Comparison of ENCODE assay signal across 13 cellular contexts in genomic region chr11:665707-666281, GRCh38. TPM values are rescaled to one million over a fixed set of nuclear protein-coding genes. Genes with fewer than 3 reads are reported as not detected.
DNase-seq lines count a peak whose midpoint lies in the region; ATAC-seq and TF ChIP-seq lines count a peak whose summit lies in the region.
"Had no signal": no experiment of that assay in that cellular context is flagged by ENCODE, and none has a peak within 500 bp of the region (broad histone marks: within the 10 kb centered on the region; RNA-seq: fewer than 3 reads in every experiment).

No MANE protein-coding gene starts in this region.

- no peak for TF ChIP-seq POLR2A in suprapubic skin (IDR thresholded peaks at IDR 0.05)

- WGBS in mesenchymal stem cell = 94% methylated on average over 11 of the region's 11 CpGs
- WGBS in suprapubic skin = 42% methylated on average over 11 of the region's 11 CpGs

- H2BK120ac ChIP-seq in mesenchymal stem cell (ENCODE audit: low read depth, low read length) = no peak overlapping the region

- H3K14ac ChIP-seq in mesenchymal stem cell (ENCODE audit: low read length in 2 of 2) = peak overlapping the region in 1 of 2 experiments; percentile 35

- no peak overlapping the region for H2AK5ac ChIP-seq in mesenchymal stem cell (ENCODE audit: low read length, severe bottlenecking)

- no peak overlapping the region for H2AFZ ChIP-seq in mesenchymal stem cell (ENCODE audit: low read depth, low read length)

- H3K36me3 ChIP-seq in mesenchymal stem cell (ENCODE audit: control insufficient read depth in 1 of 2, insufficient read depth in 2 of 2, low read depth in 1 of 2, low read length in 2 of 2) (peaks cover 19 to 53% of the 10 kb centered on the region in 2 experiments), suprapubic skin (peaks cover 14% of the 10 kb centered on the region)

- H3K36me3 Mint-ChIP-seq in effector memory CD8-positive, alpha-beta T cell (ENCODE audit: insufficient read depth) = peaks cover 11% of the 10 kb centered on the region
- peaks cover 14% of the 10 kb centered on the region for H3K36me3 Mint-ChIP-seq in activated naive CD4-positive, alpha-beta T cell treated with anti-CD3 and anti-CD28 coated beads for 36 hours (ENCODE audit: low read depth)
- peaks cover 24% of the 10 kb centered on the region for H3K36me3 Mint-ChIP-seq in Calu3 (ENCODE audit: insufficient read depth, unreplicated experiment)

- no peak overlapping the region for H4K8ac ChIP-seq in mesenchymal stem cell (ENCODE audit: low read length)

- peaks cover 3 to 7% of the 10 kb centered on the region in 2 donors for H3K4me1 Mint-ChIP-seq in effector memory CD8-positive, alpha-beta T cell (ENCODE audit: low read depth in 2 of 2)
- no peaks in the 10 kb centered on the region for H3K4me1 Mint-ChIP-seq in activated naive CD4-positive, alpha-beta T cell treated with anti-CD3 and anti-CD28 coated beads for 36 hours (ENCODE audit: low read depth)
- H3K4me1 Mint-ChIP-seq in Calu3 (ENCODE audit: low read depth, unreplicated experiment) = no peaks in the 10 kb centered on the region

- intact Hi-C loops in activated naive CD4-positive, alpha-beta T cell treated with anti-CD3 and anti-CD28 coated beads for 36 hours (cut with micrococcal nuclease) = no loop called here
- intact Hi-C loops in Calu3 (cut with micrococcal nuclease; ENCODE audit: unreplicated experiment) = no loop called here

- TF ChIP-seq CTCF in LNCaP clone FGC (IDR thresholded peaks at IDR 0.05; ENCODE audit: control insufficient read depth, extremely low read depth, insufficient read depth) (no peak), suprapubic skin (IDR thresholded peaks at IDR 0.05) (no peak), Calu3 (IDR thresholded peaks at IDR 0.05; ENCODE audit: unreplicated experiment) (no peak)

- H3K27ac Mint-ChIP-seq in effector memory CD8-positive, alpha-beta T cell = peak overlapping the region; percentile 32 to 70
- H3K27ac Mint-ChIP-seq in activated naive CD4-positive, alpha-beta T cell treated with anti-CD3 and anti-CD28 coated beads for 36 hours = no peak overlapping the region
- H3K27ac Mint-ChIP-seq in Calu3 (ENCODE audit: unreplicated experiment) = no peak overlapping the region
- H3K27ac Mint-ChIP-seq: stimulated activated naive CD8-positive, alpha-beta T cell treated with anti-CD3 and anti-CD28 coated beads, Interleukin-15, Interleukin-2, amounts not matched to agents 100 ng/mL and 50 ng/mL, for 24 hours had no signal

- H3K79me1 ChIP-seq in mesenchymal stem cell (replicated peaks; ENCODE audit: low read length, poor library complexity, severe bottlenecking) = peaks cover 26% of the 10 kb centered on the region

- no peak overlapping the region for H3K4me3 Mint-ChIP-seq in effector memory CD8-positive, alpha-beta T cell
- H3K4me3 Mint-ChIP-seq in activated naive CD4-positive, alpha-beta T cell treated with anti-CD3 and anti-CD28 coated beads for 36 hours = no peak overlapping the region
- H3K4me3 Mint-ChIP-seq in Calu3 (ENCODE audit: low read depth, unreplicated experiment) = no peak overlapping the region
- H3K4me3 Mint-ChIP-seq: stimulated activated naive CD8-positive, alpha-beta T cell treated with anti-CD3 and anti-CD28 coated beads, Interleukin-15, Interleukin-2, amounts not matched to agents 100 ng/mL and 50 ng/mL, for 24 hours had no signal

- H3K27me3 ChIP-seq in mesenchymal stem cell (ENCODE audit: control insufficient read depth in 1 of 2, insufficient read depth in 1 of 2, low read length in 2 of 2) = no peaks in the 10 kb centered on the region
- H3K27me3 ChIP-seq in suprapubic skin = no peaks in the 10 kb centered on the region

- peak overlapping the region; percentile 73 for H3K9ac ChIP-seq in mesenchymal stem cell (ENCODE audit: low read length)

- CTCF ChIA-PET in activated naive CD4-positive, alpha-beta T cell treated with anti-CD3 and anti-CD28 coated beads for 36 hours (lab: Charles Lee) = interaction anchor here (1.7 kb wide), 1 partner anchor 57 kb away, joined by 3 read pairs; no protein-coding TSS in a partner anchor
- CTCF ChIA-PET in Calu3 (lab: Charles Lee) = no interaction called here

- no peak overlapping the region for H3K18ac ChIP-seq in mesenchymal stem cell (ENCODE audit: low read depth in 1 of 2, low read length in 2 of 2)

- no peaks in the 10 kb centered on the region for H3K9me3 ChIP-seq in mesenchymal stem cell (ENCODE audit: control insufficient read depth, low read length)
- H3K9me3 ChIP-seq in suprapubic skin = no peaks in the 10 kb centered on the region

- TF ChIP-seq EP300 in suprapubic skin (IDR thresholded peaks at IDR 0.05) = no peak

- no TSS peak for BruUV-seq in Calu3 (replicated peaks; lab: Mats Ljungman, UMichigan)

- ATAC-seq in effector memory CD8-positive, alpha-beta T cell (replicated peaks) = no peak

- no peak overlapping the region for H3K4me2 ChIP-seq in mesenchymal stem cell (ENCODE audit: low read length, poor library complexity, severe bottlenecking)

- no peak overlapping the region for H3K27ac ChIP-seq in mesenchymal stem cell (ENCODE audit: low read length, poor library complexity, severe bottlenecking)
- H3K27ac ChIP-seq in suprapubic skin = peak overlapping the region; percentile 45
- H3K27ac ChIP-seq: WERI-Rb-1 had no signal

- no peak overlapping the region for H2BK12ac ChIP-seq in mesenchymal stem cell (ENCODE audit: low read length in 2 of 2)

- no peak overlapping the region for H4K91ac ChIP-seq in mesenchymal stem cell (ENCODE audit: low read length)

- no peak overlapping the region for H2BK15ac ChIP-seq in mesenchymal stem cell (ENCODE audit: low read depth, poor library complexity, severe bottlenecking)

- H2BK5ac ChIP-seq in mesenchymal stem cell (ENCODE audit: low read depth, low read length, poor library complexity, severe bottlenecking) = no peak overlapping the region

- H3K27me3 Mint-ChIP-seq in effector memory CD8-positive, alpha-beta T cell = no peaks in the 10 kb centered on the region
- H3K27me3 Mint-ChIP-seq in activated naive CD4-positive, alpha-beta T cell treated with anti-CD3 and anti-CD28 coated beads for 36 hours (ENCODE audit: low read depth) = no peaks in the 10 kb centered on the region
- no peaks in the 10 kb centered on the region for H3K27me3 Mint-ChIP-seq in Calu3 (ENCODE audit: unreplicated experiment)
- H3K27me3 Mint-ChIP-seq: stimulated activated naive CD8-positive, alpha-beta T cell treated with anti-CD3 and anti-CD28 coated beads, Interleukin-15, Interleukin-2, amounts not matched to agents 100 ng/mL and 50 ng/mL, for 24 hours had no signal

- H3K4me1 ChIP-seq in mesenchymal stem cell (ENCODE audit: control insufficient read depth, insufficient read depth, low read depth, low read length) (peaks cover 9% of the 10 kb centered on the region), suprapubic skin (peaks cover 11% of the 10 kb centered on the region)

- H3K4me3 ChIP-seq in LNCaP clone FGC (ENCODE audit: low read depth, low read length) = peak overlapping the region; percentile 19; the same call in 1 of the 2 replicates
- peak overlapping the region in 1 of 2 experiments; percentile 45 for H3K4me3 ChIP-seq in mesenchymal stem cell (ENCODE audit: insufficient read depth in 1 of 2, low read depth in 1 of 2, low read length in 2 of 2)
- H3K4me3 ChIP-seq in suprapubic skin = no peak overlapping the region

- no peak overlapping the region for H3K23ac ChIP-seq in mesenchymal stem cell (ENCODE audit: low read length in 2 of 2)

- no peaks in the 10 kb centered on the region for H3K9me3 Mint-ChIP-seq in effector memory CD8-positive, alpha-beta T cell
- no peaks in the 10 kb centered on the region for H3K9me3 Mint-ChIP-seq in activated naive CD4-positive, alpha-beta T cell treated with anti-CD3 and anti-CD28 coated beads for 36 hours
- no peaks in the 10 kb centered on the region for H3K9me3 Mint-ChIP-seq in Calu3 (ENCODE audit: low read depth, unreplicated experiment)
- H3K9me3 Mint-ChIP-seq: stimulated activated naive CD8-positive, alpha-beta T cell treated with anti-CD3 and anti-CD28 coated beads, Interleukin-15, Interleukin-2, amounts not matched to agents 100 ng/mL and 50 ng/mL, for 24 hours had no signal

- no peak for DNase-seq in LNCaP clone FGC (ENCODE audit: low read depth)
- no peak for DNase-seq in effector memory CD8-positive, alpha-beta T cell
- peak; percentile 44 for DNase-seq in mesenchymal stem cell
- DNase-seq in suprapubic skin (ENCODE audit: low spot score in 2 of 2) = no peak
- DNase-seq in activated naive CD4-positive, alpha-beta T cell treated with anti-CD3 and anti-CD28 coated beads for 36 hours = no peak
- no peak for DNase-seq in NCI-H187 treated with DMSO at 0.1 percent for 48 hours (lab: John Stamatoyannopoulos, UW)
- no peak for DNase-seq in activated CD8-positive, alpha-beta memory T cell treated with anti-CD3 and anti-CD28 coated beads, Interleukin-2, amount 50 U/mL, for 48 hours
- DNase-seq in Calu3 = no peak
- DNase-seq: NCI-H1092, WERI-Rb-1 had no signal

- H3K4ac ChIP-seq in mesenchymal stem cell (ENCODE audit: low read depth in 1 of 2, low read length in 2 of 2) = no peak overlapping the region

RNA-seq across cellular contexts. Expression of gene DRD4, which starts 28.7 kb away (rescaled TPM):
- 0.08 TPM for polyA plus RNA-seq in mesenchymal stem cell (2013, experiment 1 of 2)
- not detected for polyA plus RNA-seq in mesenchymal stem cell (2013, experiment 2 of 2)
- total RNA-seq in suprapubic skin (1 to 10 TPM in 1 of 4 donors, under 1 TPM in 1, not detected in 2; 0.97 to 1.2 TPM), Calu3 (2022) (1.3 TPM in 2 replicates)
- total RNA-seq in activated naive CD4-positive, alpha-beta T cell treated with anti-CD3 and anti-CD28 coated beads for 36 hours = 1 to 10 TPM; 1.0 to 1.2 TPM
- total RNA-seq: Daoy had no signal
- polyA plus RNA-seq: endothelial cell of umbilical vein had no signal

RNA-seq across cellular contexts. Expression of gene DEAF1, which starts 29.2 kb away (rescaled TPM):
- polyA plus RNA-seq in mesenchymal stem cell (2013, experiment 1 of 2) = 21.2 TPM
- polyA plus RNA-seq in mesenchymal stem cell (2013, experiment 2 of 2) = 20.6 TPM
- total RNA-seq in suprapubic skin (10 to 100 TPM; 37.0 to 60.6 (median 43.7) TPM), Calu3 (2022) (57.0 and 59.0 TPM in 2 replicates)
- 10 to 100 TPM; 57.5 to 67.9 TPM for total RNA-seq in activated naive CD4-positive, alpha-beta T cell treated with anti-CD3 and anti-CD28 coated beads for 36 hours

RNA-seq across cellular contexts. Expression of gene TMEM80, which starts 29.8 kb away (rescaled TPM):
- 13.4 TPM for polyA plus RNA-seq in mesenchymal stem cell (2013, experiment 1 of 2)
- 15.6 TPM for polyA plus RNA-seq in mesenchymal stem cell (2013, experiment 2 of 2)
- total RNA-seq in suprapubic skin = 10 to 100 TPM; 31.5 to 53.6 (median 39.1) TPM
- 1 to 10 TPM; 5.6 to 6.0 TPM for total RNA-seq in activated naive CD4-positive, alpha-beta T cell treated with anti-CD3 and anti-CD28 coated beads for 36 hours
- total RNA-seq in Calu3 (2022) = 21.2 and 29.9 TPM in 2 replicates

RNA-seq across cellular contexts. Expression of gene SCT, which starts 38.8 kb away (rescaled TPM):
- polyA plus RNA-seq in mesenchymal stem cell (2013, experiment 1 of 2) = not detected
- not detected for polyA plus RNA-seq in mesenchymal stem cell (2013, experiment 2 of 2)
- total RNA-seq in suprapubic skin = not detected
- not detected for total RNA-seq in activated naive CD4-positive, alpha-beta T cell treated with anti-CD3 and anti-CD28 coated beads for 36 hours
- total RNA-seq in Calu3 (2022) = not detected in 2 replicates
- total RNA-seq: Daoy, endothelial cell of umbilical vein had no signal
- polyA plus RNA-seq: endothelial cell of umbilical vein had no signal

RNA-seq across cellular contexts. Expression of gene EPS8L2, which starts 40.2 kb away (rescaled TPM):
- polyA plus RNA-seq in mesenchymal stem cell (2013, experiment 1 of 2) = 16.2 TPM
- 17.4 TPM for polyA plus RNA-seq in mesenchymal stem cell (2013, experiment 2 of 2)
- total RNA-seq in suprapubic skin (100 to 1,000 TPM; 107 to 193 (median 140) TPM), Calu3 (2022) (212 and 213 TPM in 2 replicates)
- total RNA-seq in activated naive CD4-positive, alpha-beta T cell treated with anti-CD3 and anti-CD28 coated beads for 36 hours = 1 to 10 TPM; 7.1 to 8.1 TPM

Comparison
In these comparisons a context has a peak if more than half of its experiments do, and no peak if none do; other contexts are left out.
1. H3K27ac Mint-ChIP-seq: peak in effector memory CD8-positive, alpha-beta T cell (2 of 2); none in activated naive CD4-positive, alpha-beta T cell treated with anti-CD3 and anti-CD28 coated beads for 36 hours (single experiment) and Calu3 (single experiment).